In genomic region chr13:50911051-50911690, GRCh38 we compare ENCODE assay signal across 8 cellular contexts. TPM values are rescaled to one million over a fixed set of nuclear protein-coding genes. Genes with fewer than 3 reads are reported as not detected.
DNase-seq lines count a peak whose midpoint lies in the region; ATAC-seq and TF ChIP-seq lines count a peak whose summit lies in the region.

No MANE protein-coding gene starts in this region.

- DNase-seq in right atrium auricular region (ENCODE audit: low spot score) = no peak
- no peak for DNase-seq in Right ventricle myocardium superior
- peak; percentile 46 for DNase-seq in SK-N-SH
- DNase-seq in esophagus muscularis mucosa (ENCODE audit: extremely low spot score) = no peak
- DNase-seq in stimulated activated CD4-positive, alpha-beta T cell treated with anti-CD3 and anti-CD28 coated beads, Interleukin-4, amount 100 ng/mL, for 4 hours = no peak
- DNase-seq in hepatic stellate cell (ENCODE audit: low spot score) = no peak
- no peak for DNase-seq in activated gamma-delta T cell (lab: John Stamatoyannopoulos, UW)

- no peak overlapping the region for H2AFZ ChIP-seq in SK-N-SH (ENCODE audit: low read depth)

- TF ChIP-seq POLR2A in esophagus muscularis mucosa (IDR thresholded peaks at IDR 0.05; ENCODE audit: low read depth) = no peak

- intact Hi-C loops in Right ventricle myocardium superior (cut with DNase I) = loop anchor here (5.0 kb wide), 2 partner anchors 914 to 934 kb away; partner anchors contain the start of gene TRIM13
- intact Hi-C loops in esophagus muscularis mucosa (cut with DNase I) = loop anchor here (5.0 to 10.0 kb wide), 4 partner anchors 386 to 934 kb away; partner anchors contain the start of gene TRIM13

- 59% methylated on average over 6 of the region's 6 CpGs for WGBS in SK-N-SH (ENCODE audit: low lambda C conversion rate)
- WGBS in esophagus muscularis mucosa = 52% methylated on average over 6 of the region's 6 CpGs

- CTCF ChIA-PET in SK-N-SH (lab: Yijun Ruan, JAX) = interaction anchor here (0.6 to 6.1 kb wide), 64 partner anchors 8 to 1120 kb away, joined by 3 to 47 read pairs (median 4); partner anchors contain the start of genes SPRYD7 and TRIM13

- H3K9me3 ChIP-seq in right atrium auricular region = no peaks in the 10 kb centered on the region
- no peaks in the 10 kb centered on the region for H3K9me3 ChIP-seq in SK-N-SH
- no peaks in the 10 kb centered on the region for H3K9me3 ChIP-seq in esophagus muscularis mucosa
- H3K9me3 ChIP-seq in skeletal muscle tissue (ENCODE audit: control insufficient read depth in 3 of 3, low read length in 3 of 3) = no peaks in the 10 kb centered on the region

- no peak for TF ChIP-seq RAD21 in SK-N-SH (IDR thresholded peaks at IDR 0.05; ENCODE audit: low read length)

- H3F3A ChIP-seq in SK-N-SH (replicated peaks; ENCODE audit: insufficient read depth) = peaks cover 6% of the 10 kb centered on the region

- POLR2A ChIA-PET in SK-N-SH (lab: Yijun Ruan, JAX) = interaction anchor here (1.1 kb wide), 1 partner anchor 914 kb away, joined by 5 read pairs; the partner anchor contains the start of gene TRIM13

- TF ChIP-seq EP300 in SK-N-SH (IDR thresholded peaks at IDR 0.05; ENCODE audit: borderline replicate concordance in 1 of 2, low read depth in 1 of 2, low read length in 1 of 2) (peak in 1 of 2 experiments; percentile 27; a peak in 1 of 4 replicates), esophagus muscularis mucosa (IDR thresholded peaks at IDR 0.05) (no peak)

- H3K9ac ChIP-seq in SK-N-SH = peak overlapping the region; percentile 89; the same call in 1 of the 2 replicates
- H3K9ac ChIP-seq in skeletal muscle tissue (ENCODE audit: low read depth in 1 of 3, low read length in 3 of 3) = peak overlapping the region; percentile 85 to 93 (median 89)

- no peaks in the 10 kb centered on the region for H4K20me1 ChIP-seq in SK-N-SH (ENCODE audit: insufficient read depth)

- H3K79me2 ChIP-seq in SK-N-SH (ENCODE audit: insufficient read depth) = peaks cover 52% of the 10 kb centered on the region

- H3K4me3 ChIP-seq in right atrium auricular region = peak overlapping the region in 1 of 2 donors; percentile 90
- peak overlapping the region; percentile 84; a peak in 3 of 4 replicates for H3K4me3 ChIP-seq in SK-N-SH (ENCODE audit: low read depth in 2 of 2, low read length in 1 of 2)
- H3K4me3 ChIP-seq in esophagus muscularis mucosa = peak overlapping the region; percentile 80 to 98 (median 83)
- H3K4me3 ChIP-seq in skeletal muscle tissue (ENCODE audit: low read length in 3 of 3) = peak overlapping the region; percentile 85 to 90 (median 87)

- peaks cover 0 to 30% of the 10 kb centered on the region in 2 donors for H3K4me1 ChIP-seq in right atrium auricular region
- peaks cover 7 to 19% of the 10 kb centered on the region in 2 experiments for H3K4me1 ChIP-seq in SK-N-SH (ENCODE audit: control insufficient read depth in 1 of 2, insufficient read depth in 2 of 2, low read depth in 1 of 2, low read length in 1 of 2)
- peaks cover 45 to 61% (median 54%) of the 10 kb centered on the region in 4 donors for H3K4me1 ChIP-seq in esophagus muscularis mucosa
- peaks cover 11 to 17% (median 16%) of the 10 kb centered on the region in 3 donors for H3K4me1 ChIP-seq in skeletal muscle tissue (ENCODE audit: control insufficient read depth in 3 of 3, insufficient read depth in 3 of 3, low read length in 3 of 3)

- H3K27me3 ChIP-seq in right atrium auricular region = no peaks in the 10 kb centered on the region
- H3K27me3 ChIP-seq in SK-N-SH (ENCODE audit: insufficient read depth) = no peaks in the 10 kb centered on the region
- no peaks in the 10 kb centered on the region for H3K27me3 ChIP-seq in esophagus muscularis mucosa
- no peaks in the 10 kb centered on the region for H3K27me3 ChIP-seq in skeletal muscle tissue (ENCODE audit: control insufficient read depth in 3 of 3, insufficient read depth in 3 of 3, low read length in 3 of 3)

- peak overlapping the region; percentile 97 for H3K4me2 ChIP-seq in SK-N-SH

- no peak for TF ChIP-seq CTCF in right atrium auricular region (IDR thresholded peaks at IDR 0.05)
- TF ChIP-seq CTCF in SK-N-SH (IDR thresholded peaks at IDR 0.05) = no peak
- no peak for TF ChIP-seq CTCF in esophagus muscularis mucosa (IDR thresholded peaks at IDR 0.05)

- no peak for ATAC-seq in Right ventricle myocardium superior (ENCODE audit: poor library complexity)

- H3K36me3 ChIP-seq in right atrium auricular region (no peaks in the 10 kb centered on the region), SK-N-SH (replicated peaks in 1 of 2; ENCODE audit: control insufficient read depth in 1 of 2, insufficient read depth in 2 of 2, low read length in 1 of 2) (no peaks in the 10 kb centered on the region), esophagus muscularis mucosa (no peaks in the 10 kb centered on the region), skeletal muscle tissue (ENCODE audit: control insufficient read depth in 3 of 3, insufficient read depth in 3 of 3, low read length in 3 of 3) (no peaks in the 10 kb centered on the region)

- peak overlapping the region; percentile 85 to 88 for H3K27ac ChIP-seq in right atrium auricular region
- H3K27ac ChIP-seq in SK-N-SH (ENCODE audit: low read depth in 2 of 2, low read length in 1 of 2) = peak overlapping the region; percentile 73 to 80
- H3K27ac ChIP-seq in esophagus muscularis mucosa (replicated peaks in 1 of 4) = peak overlapping the region; percentile 88 to 94 (median 90)
- H3K27ac ChIP-seq in skeletal muscle tissue (ENCODE audit: low read depth, low read length) = peak overlapping the region; percentile 83

- no peaks in the 10 kb centered on the region for H3K9me2 ChIP-seq in SK-N-SH

TF ChIP-seq in SK-N-SH, 30 proteins besides CTCF, POLR2A, EP300 and RAD21:
- TF ChIP-seq ZBTB33 (IDR thresholded peaks at IDR 0.05; ENCODE audit: borderline replicate concordance, low read depth) = no peak
- TF ChIP-seq MAX (IDR thresholded peaks at IDR 0.05; ENCODE audit: low read depth) = no peak
- TF ChIP-seq PBX3 (IDR thresholded peaks at IDR 0.05) = 0 out of 2 replicates have a peak, but pooled peaks have one; percentile 23
- no peak for TF ChIP-seq IRF3 (IDR thresholded peaks at IDR 0.05; ENCODE audit: low read depth, low read length)
- TF ChIP-seq TCF12 (IDR thresholded peaks at IDR 0.05) = peak; percentile 52; the same call in 1 of the 2 replicates
- no peak for TF ChIP-seq FOSL2 (IDR thresholded peaks at IDR 0.05; ENCODE audit: borderline replicate concordance, low read depth)
- no peak for TF ChIP-seq NRF1 (IDR thresholded peaks at IDR 0.05; ENCODE audit: low read depth, low read length)

RNA-seq across cellular contexts. Expression of gene RNASEH2B, which starts 1.6 kb away (rescaled TPM):
- total RNA-seq in right atrium auricular region (10 to 100 TPM; 22.9 to 36.9 TPM), Right ventricle myocardium superior (42.5 TPM), esophagus muscularis mucosa (10 to 100 TPM; 27.5 to 82.2 (median 48.8) TPM), skeletal muscle tissue (162 TPM)
- 13.0 and 18.3 TPM in 2 replicates for polyA plus RNA-seq in SK-N-SH (2012; rRNA removed)
- polyA plus RNA-seq in SK-N-SH (2012; cell fraction: cytosol; rRNA removed) = 23.8 and 34.0 TPM in 2 replicates
- polyA plus RNA-seq in SK-N-SH (2012; cell fraction: nucleus; rRNA removed) = 9.5 and 14.8 TPM in 2 replicates
